8 cellular contexts compared by ENCODE assay signal in the genomic region with DNA sequence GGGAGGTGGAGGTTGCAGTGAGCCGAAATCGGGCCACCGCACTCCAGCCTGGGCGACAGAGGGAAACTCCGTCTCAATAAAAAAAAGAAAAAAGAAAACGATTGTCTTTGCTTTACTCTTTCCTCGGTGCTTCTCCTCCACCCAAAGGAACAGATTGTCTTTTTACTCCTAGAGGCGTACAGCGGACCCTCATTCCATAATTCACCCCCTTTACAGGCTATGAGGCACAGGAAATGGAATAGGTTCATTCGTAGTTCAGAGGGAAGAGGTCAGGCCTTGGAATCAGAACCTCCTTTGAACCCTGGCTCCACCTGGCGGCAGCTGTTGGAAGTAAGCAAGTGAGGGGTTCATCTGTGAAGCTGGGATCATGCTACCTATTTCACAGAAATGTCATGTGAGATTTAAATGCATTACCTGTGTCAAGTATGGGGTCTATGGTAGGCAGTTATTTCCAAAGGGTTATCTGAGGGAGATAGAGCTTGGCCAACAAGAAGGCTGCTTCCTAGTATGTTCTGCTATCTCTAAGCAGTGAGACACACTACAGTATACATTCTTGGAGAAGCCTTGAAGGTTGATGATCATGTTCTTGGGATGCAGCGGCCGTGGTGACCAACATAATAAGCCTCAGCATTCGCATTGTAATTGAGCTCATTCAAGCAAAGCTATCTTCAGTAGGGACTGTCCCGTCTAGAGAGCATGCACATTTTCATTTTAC. TPM values are rescaled to one million over a fixed set of nuclear protein-coding genes. Genes with fewer than 3 reads are reported as not detected.
DNase-seq lines count a peak whose midpoint lies in the region; ATAC-seq, FAIRE-seq and TF ChIP-seq lines count a peak whose summit lies in the region.

No MANE protein-coding gene starts in this region.

- ATAC-seq in pancreas (peak; percentile 89 to 99 (median 96)), HG02623 (IDR thresholded peaks at IDR 0.05; ENCODE audit: unreplicated experiment) (no peak)

- H3K79me2 ChIP-seq in MM.1S (ENCODE audit: low read length): no peaks in the 10 kb centered on the region

- no peak overlapping the region for H3K9ac ChIP-seq in MM.1S (ENCODE audit: low read length)

- no peaks in the 10 kb centered on the region for H3K9me3 ChIP-seq in MM.1S (replicated peaks; ENCODE audit: insufficient read depth, low read length)
- H3K9me3 ChIP-seq in pancreas: no peaks in the 10 kb centered on the region
- H3K9me3 ChIP-seq in tibial artery: no peaks in the 10 kb centered on the region

- H3K4me3 ChIP-seq in MM.1S (ENCODE audit: low read length) (peak overlapping the region; percentile 45), pancreas (peak overlapping the region in 1 of 4 donors; percentile 8), tibial artery (peak overlapping the region in 1 of 2 donors; percentile 19)

- H3K4me1 ChIP-seq in MM.1S (ENCODE audit: low read length) (no peaks in the 10 kb centered on the region), pancreas (no peaks in the 10 kb centered on the region), tibial artery (peaks cover 0 to 7% (median 0%) of the 10 kb centered on the region in 4 donors)

- no peaks in the 10 kb centered on the region for H4K20me1 ChIP-seq in MM.1S (ENCODE audit: insufficient read depth, low read length)

- H3K27me3 ChIP-seq in MM.1S (replicated peaks; ENCODE audit: insufficient read depth, low read length) (no peaks in the 10 kb centered on the region), pancreas (no peaks in the 10 kb centered on the region), tibial artery (peaks cover 0 to 3% of the 10 kb centered on the region in 2 donors)

- H3K36me3 ChIP-seq in MM.1S (replicated peaks; ENCODE audit: insufficient read depth, low read length) (no peaks in the 10 kb centered on the region), pancreas (no peaks in the 10 kb centered on the region), tibial artery (no peaks in the 10 kb centered on the region)

- H3K4me2 ChIP-seq in MM.1S (ENCODE audit: low read depth, low read length): peak overlapping the region; percentile 67

- peak; percentile 92 for TF ChIP-seq CTCF in MM.1S (IDR thresholded peaks at IDR 0.05; ENCODE audit: low read length)
- peak; percentile 69 to 88 (median 84) for TF ChIP-seq CTCF in pancreas (IDR thresholded peaks at IDR 0.05)
- TF ChIP-seq CTCF in tibial artery (IDR thresholded peaks at IDR 0.05): peak; percentile 84 to 89

- H3K9me2 ChIP-seq in MM.1S (replicated peaks; ENCODE audit: insufficient read depth, low read length): no peaks in the 10 kb centered on the region

- H2AFZ ChIP-seq in MM.1S (ENCODE audit: low read length): peak overlapping the region; percentile 69

- DNase-seq in MM.1S (peak; percentile 80), SHP77 treated with DMSO at 0.1 percent for 48 hours (lab: John Stamatoyannopoulos, UW) (peak; percentile 82), germinal center (ENCODE audit: low spot score) (peak; percentile 79), pancreas (peak; percentile 74 to 97 (median 88)), tibial artery (peak; percentile 88)
- DNase-seq in activated effector memory CD4-positive, alpha-beta T cell treated with Interleukin-2 at 50 U/mL for 16 hours: peak; percentile 78

- H3K27ac ChIP-seq in MM.1S (ENCODE audit: low read length) (no peak overlapping the region), pancreas (peak overlapping the region in 1 of 4 donors; percentile 19), tibial artery (peak overlapping the region in 1 of 2 donors; percentile 30)

- intact Hi-C loops in pancreas (cut with DNase I): loop anchor here in 1 of 3 donors (10.0 kb wide), 1 partner anchor 184 kb away; the partner anchor contains the start of gene SEPHS2
- intact Hi-C loops in tibial artery (cut with DNase I; ENCODE audit: low total_unique reads): no loop called here

- 34 to 36% methylated on average over 15 of the region's 15 CpGs for WGBS in pancreas, 2 donors

- FAIRE-seq in G401.6 (lab: Jason Lieb, UNC) (peak; percentile 40), pancreas (lab: Jason Lieb, UNC) (no peak)

- peaks cover 5% of the 10 kb centered on the region; the same call in 1 of the 2 replicates for H3F3A ChIP-seq in MM.1S (ENCODE audit: insufficient read depth, low read length)

RNA-seq across cellular contexts. Expression of gene ZNF689, which starts 18.6 kb away (rescaled TPM):
- 1 to 10 TPM; 4.2 to 6.1 (median 5.4) TPM for total RNA-seq in pancreas
- polyA plus RNA-seq in pancreas: 1 to 10 TPM; 2.9 to 4.4 TPM

RNA-seq across cellular contexts. Expression of gene PRR14, which starts 22.0 kb away (rescaled TPM):
- total RNA-seq in pancreas: 10 to 100 TPM; 23.5 to 44.8 (median 26.8) TPM
- polyA plus RNA-seq in pancreas: 100 to 1,000 TPM; 120 to 164 TPM

RNA-seq across cellular contexts. Expression of gene FBRS, which starts 29.4 kb away (rescaled TPM):
- total RNA-seq in pancreas: 10 to 100 TPM; 16.1 to 40.4 (median 21.9) TPM
- 10 to 100 TPM; 47.0 to 60.0 TPM for polyA plus RNA-seq in pancreas

RNA-seq across cellular contexts. Expression of gene ZNF785, which starts 43.3 kb away (rescaled TPM):
- 10 to 100 TPM in 1 of 6 donors, 1 to 10 TPM in 5; 7.1 to 12.1 (median 8.1) TPM for total RNA-seq in pancreas
- polyA plus RNA-seq in pancreas: 1 to 10 TPM; 6.3 to 8.4 TPM

RNA-seq across cellular contexts. Expression of gene ZNF688, which starts 57.3 kb away (rescaled TPM):
- total RNA-seq in pancreas: 10 to 100 TPM in 2 of 6 donors, 1 to 10 TPM in 4; 7.6 to 11.3 (median 9.6) TPM
- 10 to 100 TPM; 24.3 to 26.4 TPM for polyA plus RNA-seq in pancreas
